4 cellular contexts compared by ENCODE assay signal in genomic region chr12:14682231-14682630, GRCh38. TPM values are rescaled to one million over a fixed set of nuclear protein-coding genes. Genes with fewer than 3 reads are reported as not detected.
"Had no signal": no experiment of that assay in that cellular context is flagged by ENCODE, and none has a peak within 500 bp of the region (broad histone marks: within the 10 kb centered on the region; RNA-seq: fewer than 3 reads in every experiment).

No MANE protein-coding gene starts in this region.

RNA-seq across cellular contexts. Expression of gene GUCY2C, which starts 14.2 kb away (rescaled TPM):
- total RNA-seq: GM23248, H4, HepG2, HT1080 had no signal
